ENCODE assay signal across 16 cellular contexts in the genomic region with DNA sequence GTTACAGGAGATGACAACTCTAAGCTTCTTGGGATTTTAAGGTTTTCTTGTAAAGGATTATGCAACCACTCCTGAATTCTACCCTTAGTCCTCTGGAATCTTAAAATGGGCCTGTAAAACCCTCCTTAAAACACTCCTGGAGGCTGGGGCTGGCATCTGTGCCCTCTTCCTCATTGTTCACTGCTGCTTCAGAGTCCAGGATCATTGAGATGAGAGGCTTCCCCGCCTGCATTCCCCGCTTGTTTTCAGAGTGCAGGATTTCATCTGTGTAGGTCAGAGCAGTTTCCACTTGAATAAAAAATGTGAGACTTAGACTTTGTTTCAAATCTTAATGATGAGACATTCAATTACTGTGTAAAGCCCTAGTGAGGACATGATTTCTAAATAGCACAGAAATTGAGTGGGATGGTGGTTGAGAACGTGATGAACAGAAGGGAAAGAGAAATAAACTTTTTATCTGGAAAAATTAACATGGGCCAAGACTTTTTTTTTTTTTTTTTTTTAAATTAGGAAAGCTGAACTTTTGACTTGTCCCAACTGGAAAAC. TPM values are rescaled to one million over a fixed set of nuclear protein-coding genes. Genes with fewer than 3 reads are reported as not detected.
DNase-seq lines count a peak whose midpoint lies in the region; ATAC-seq and TF ChIP-seq lines count a peak whose summit lies in the region.
"Had no signal": no experiment of that assay in that cellular context is flagged by ENCODE, and none has a peak within 500 bp of the region (broad histone marks: within the 10 kb centered on the region; RNA-seq: fewer than 3 reads in every experiment).

No MANE protein-coding gene starts in this region.

- no peaks in the 10 kb centered on the region for H3K27me3 ChIP-seq in gastroesophageal sphincter
- no peaks in the 10 kb centered on the region for H3K27me3 ChIP-seq in effector memory CD4-positive, alpha-beta T cell (replicated peaks; ENCODE audit: control insufficient read depth, insufficient read depth, low read length, poor library complexity, severe bottlenecking)
- H3K27me3 ChIP-seq: colonic mucosa had no signal

- ATAC-seq in Right ventricle myocardium superior (ENCODE audit: poor library complexity) (peak; percentile 15), gastroesophageal sphincter (peak; percentile 54), HG02981 (IDR thresholded peaks at IDR 0.05; ENCODE audit: unreplicated experiment) (no peak)
- ATAC-seq in stimulated activated naive CD8-positive, alpha-beta T cell treated with anti-CD3 and anti-CD28 coated beads, Interleukin-15, Interleukin-2, amounts not matched to agents 100 U/mL and 50 U/mL, for 24 hours, result no peak
- ATAC-seq: activated CD4-positive, CD25-positive, alpha-beta regulatory T cell treated with anti-CD3 and anti-CD28 coated beads, Interleukin-2, amount 50 U/mL, for 24 hours; CD8-positive, alpha-beta T cell; T-cell had no signal

- TF ChIP-seq POLR2A in gastroesophageal sphincter (IDR thresholded peaks at IDR 0.05), result no peak

- no peak for TF ChIP-seq CTCF in gastroesophageal sphincter (IDR thresholded peaks at IDR 0.05)
- TF ChIP-seq CTCF in nephron progenitor cell (IDR thresholded peaks at IDR 0.05), result no peak

- H3K27ac Mint-ChIP-seq in nephron progenitor cell, result peak overlapping the region; percentile 65
- H3K27ac Mint-ChIP-seq: CD8-positive, alpha-beta T cell; T-cell had no signal

- peaks cover 0 to 20% (median 6%) of the 10 kb centered on the region in 3 donors for H3K4me1 ChIP-seq in gastroesophageal sphincter
- no peaks in the 10 kb centered on the region for H3K4me1 ChIP-seq in effector memory CD4-positive, alpha-beta T cell (ENCODE audit: control insufficient read depth, insufficient read depth, low read length, poor library complexity, severe bottlenecking)
- H3K4me1 ChIP-seq: colonic mucosa had no signal

- H3K4me1 Mint-ChIP-seq in nephron progenitor cell, result peaks cover 47% of the 10 kb centered on the region

- H3K4me3 Mint-ChIP-seq in nephron progenitor cell, result no peak overlapping the region
- H3K4me3 Mint-ChIP-seq: CD8-positive, alpha-beta T cell; T-cell had no signal

- DNase-seq in Right ventricle myocardium superior (no peak), cardiac septum (ENCODE audit: low spot score) (no peak), nephron progenitor cell (no peak), NCI-H146 treated with DMSO at 0.1 percent for 48 hours (lab: John Stamatoyannopoulos, UW; ENCODE audit: unreplicated experiment) (no peak)
- DNase-seq in stimulated activated naive CD8-positive, alpha-beta T cell treated with anti-CD3 and anti-CD28 coated beads, Interleukin-15, Interleukin-2, amounts not matched to agents 100 U/mL and 50 U/mL, for 24 hours, result no peak
- no peak for DNase-seq in effector memory CD4-positive, alpha-beta T cell
- DNase-seq: activated CD8-positive, alpha-beta memory T cell treated with anti-CD3 and anti-CD28 coated beads, Interleukin-2, amount 50 U/mL, for 48 hours; CD8-positive, alpha-beta T cell; colonic mucosa; NCI-H1436; NCI-H69; stimulated activated CD4-positive, alpha-beta T cell treated with anti-CD3 and anti-CD28 coated beads, Interleukin-2, amount 100 ng/mL, for 48 hours; T-cell had no signal

- TF ChIP-seq EP300 in gastroesophageal sphincter (IDR thresholded peaks at IDR 0.05), result no peak

- H3K27me3 Mint-ChIP-seq in nephron progenitor cell (ENCODE audit: low read depth, poor library complexity), result peaks cover 2% of the 10 kb centered on the region
- H3K27me3 Mint-ChIP-seq: T-cell had no signal

- intact Hi-C loops in Right ventricle myocardium superior (cut with DNase I), result no loop called here
- intact Hi-C loops in cardiac septum (cut with DNase I), result no loop called here

- peaks cover 0 to 22% of the 10 kb centered on the region in 2 donors for H3K36me3 ChIP-seq in gastroesophageal sphincter
- no peaks in the 10 kb centered on the region for H3K36me3 ChIP-seq in effector memory CD4-positive, alpha-beta T cell (ENCODE audit: control insufficient read depth, insufficient read depth, low read length)
- H3K36me3 ChIP-seq: colonic mucosa had no signal

- H3K9me3 ChIP-seq in gastroesophageal sphincter, result no peaks in the 10 kb centered on the region
- H3K9me3 ChIP-seq in effector memory CD4-positive, alpha-beta T cell (ENCODE audit: control insufficient read depth, low read length), result no peaks in the 10 kb centered on the region
- H3K9me3 ChIP-seq: colonic mucosa had no signal

- peak overlapping the region in 3 of 4 donors; percentile 50 to 64 (median 59) for H3K27ac ChIP-seq in gastroesophageal sphincter
- H3K27ac ChIP-seq in effector memory CD4-positive, alpha-beta T cell (ENCODE audit: insufficient read depth, low read length, poor library complexity, severe bottlenecking), result no peak overlapping the region
- H3K27ac ChIP-seq: colonic mucosa had no signal

- WGBS in gastroesophageal sphincter (ENCODE audit: low coverage in 1 of 2), 2 donors, result 33 to 36% methylated on average over 3 of the region's 3 CpGs

- no peaks in the 10 kb centered on the region for H3K9me3 Mint-ChIP-seq in nephron progenitor cell
- H3K9me3 Mint-ChIP-seq: CD8-positive, alpha-beta T cell; T-cell had no signal

- no peak overlapping the region for H3K4me3 ChIP-seq in gastroesophageal sphincter
- H3K4me3 ChIP-seq in effector memory CD4-positive, alpha-beta T cell (ENCODE audit: insufficient read depth, low read depth, low read length, poor library complexity, severe bottlenecking), result no peak overlapping the region
- H3K4me3 ChIP-seq: colonic mucosa had no signal

- peaks cover 53% of the 10 kb centered on the region for H3K36me3 Mint-ChIP-seq in nephron progenitor cell (ENCODE audit: low read depth)

RNA-seq across cellular contexts. Expression of a gene that starts 40.4 kb away (rescaled TPM):
- total RNA-seq in Right ventricle myocardium superior (3.4 TPM), cardiac septum (6.2 TPM), gastroesophageal sphincter (10 to 100 TPM; 20.1 to 37.3 (median 28.1) TPM)

Comparison
In these comparisons a context has a peak if more than half of its experiments do, and no peak if none do; other contexts are left out.
1. ATAC-seq: peak in Right ventricle myocardium superior (single experiment) and gastroesophageal sphincter (single experiment); none in stimulated activated naive CD8-positive, alpha-beta T cell treated with anti-CD3 and anti-CD28 coated beads, Interleukin-15, Interleukin-2, amounts not matched to agents 100 U/mL and 50 U/mL, for 24 hours (single experiment) and HG02981 (single experiment).